8 cellular contexts compared by ENCODE assay signal in the genomic region with DNA sequence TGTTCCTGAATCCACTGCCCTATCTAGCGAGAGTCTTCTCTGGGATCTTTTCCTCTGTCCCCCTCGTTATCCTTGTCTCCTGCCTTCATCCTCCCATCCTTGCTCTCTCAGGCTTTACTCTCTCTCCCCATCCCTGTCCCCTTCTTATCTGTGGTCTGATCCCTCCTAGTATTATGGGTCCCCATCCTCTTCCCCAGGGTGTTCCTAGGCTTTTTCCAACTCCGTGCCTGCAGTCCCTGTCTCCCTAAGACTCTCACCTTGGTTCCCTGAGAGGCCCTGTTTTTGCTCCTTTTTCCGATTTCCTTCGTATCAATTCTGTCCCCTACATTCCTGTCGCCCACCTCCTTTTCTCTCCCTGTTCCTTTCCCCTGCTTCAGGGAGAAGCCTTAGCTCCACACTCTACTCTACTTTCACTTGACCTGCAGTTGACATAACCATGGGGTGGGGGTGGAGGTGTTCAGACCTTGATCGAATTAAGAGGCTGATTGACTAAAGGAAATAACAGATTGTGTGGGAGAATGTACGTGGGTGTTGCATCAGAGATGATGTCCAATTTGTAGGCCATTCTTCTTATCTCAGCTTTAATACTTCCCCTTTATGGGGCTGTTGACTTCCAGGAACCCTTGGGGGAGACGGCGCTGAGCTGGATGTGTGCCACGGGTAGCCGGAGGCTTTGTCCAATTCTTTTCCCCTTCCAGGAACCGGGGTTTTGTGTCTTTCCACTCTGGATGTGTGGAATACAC. TPM values are rescaled to one million over a fixed set of nuclear protein-coding genes. Genes with fewer than 3 reads are reported as not detected.
DNase-seq lines count a peak whose midpoint lies in the region; ATAC-seq and TF ChIP-seq lines count a peak whose summit lies in the region.

No MANE protein-coding gene starts in this region.

- peak overlapping the region; percentile 3 for H2BK15ac ChIP-seq in mesenchymal stem cell (ENCODE audit: low read depth, poor library complexity, severe bottlenecking)

- 0 out of 2 replicates have a peak, but pooled peaks cover 3% of the 10 kb centered on the region for H3K79me2 ChIP-seq in OCI-LY3 (ENCODE audit: low read length)

- peaks cover 3% of the 10 kb centered on the region; the same call in 1 of the 2 replicates for H4K20me1 ChIP-seq in OCI-LY3 (ENCODE audit: insufficient read depth, low read length)

- H3K27ac ChIP-seq in OCI-LY3 (ENCODE audit: low read length) (no peak overlapping the region), cingulate gyrus (ENCODE audit: low read depth, low read length) (peak overlapping the region; percentile 60), mesenchymal stem cell (ENCODE audit: low read length, poor library complexity, severe bottlenecking) (no peak overlapping the region), transverse colon (peak overlapping the region; percentile 88 to 96 (median 90))

- H4K8ac ChIP-seq in mesenchymal stem cell (ENCODE audit: low read length), result peak overlapping the region; percentile 69

- H3K14ac ChIP-seq in mesenchymal stem cell (ENCODE audit: low read length in 2 of 2), result peak overlapping the region in 1 of 2 experiments; percentile 67

- H3K36me3 ChIP-seq in ES-I3 (ENCODE audit: insufficient read depth, low read length) (no peaks in the 10 kb centered on the region), OCI-LY3 (replicated peaks; ENCODE audit: low read depth, low read length) (peaks cover 4% of the 10 kb centered on the region), mesenchymal stem cell (ENCODE audit: control insufficient read depth in 1 of 2, insufficient read depth in 2 of 2, low read depth in 1 of 2, low read length in 2 of 2) (peaks cover 11 to 27% of the 10 kb centered on the region in 2 experiments), transverse colon (peaks cover 0 to 8% (median 0%) of the 10 kb centered on the region in 4 donors)

- H2BK5ac ChIP-seq in mesenchymal stem cell (ENCODE audit: low read depth, low read length, poor library complexity, severe bottlenecking), result no peak overlapping the region

- H2AFZ ChIP-seq in OCI-LY3 (ENCODE audit: low read depth, low read length) (no peak overlapping the region), mesenchymal stem cell (ENCODE audit: low read depth, low read length) (no peak overlapping the region)

- H2BK120ac ChIP-seq in mesenchymal stem cell (ENCODE audit: low read depth, low read length), result no peak overlapping the region

- H3K4me1 ChIP-seq in ES-I3 (ENCODE audit: insufficient read depth, low read length) (peaks cover 5% of the 10 kb centered on the region; the same call in 1 of the 2 replicates), OCI-LY3 (ENCODE audit: low read length) (peaks cover 16% of the 10 kb centered on the region), mesenchymal stem cell (ENCODE audit: control insufficient read depth, insufficient read depth, low read depth, low read length) (peaks cover 6% of the 10 kb centered on the region), transverse colon (peaks cover 4 to 33% (median 13%) of the 10 kb centered on the region in 4 donors)

- peak overlapping the region; percentile 68 for H3K9ac ChIP-seq in ES-I3 (ENCODE audit: low read depth, low read length)
- H3K9ac ChIP-seq in OCI-LY3 (ENCODE audit: low read length), result peak overlapping the region; percentile 56
- peak overlapping the region; percentile 94 for H3K9ac ChIP-seq in mesenchymal stem cell (ENCODE audit: low read length)

- TF ChIP-seq CTCF in OCI-LY3 (IDR thresholded peaks at IDR 0.05; ENCODE audit: low read depth, low read length) (no peak), transverse colon (IDR thresholded peaks at IDR 0.05) (no peak)

- H3K27me3 ChIP-seq in OCI-LY3 (ENCODE audit: low read depth, low read length) (no peaks in the 10 kb centered on the region), mesenchymal stem cell (ENCODE audit: control insufficient read depth in 1 of 2, insufficient read depth in 1 of 2, low read length in 2 of 2) (peaks cover 0 to 5% of the 10 kb centered on the region in 2 experiments), transverse colon (no peaks in the 10 kb centered on the region)

- DNase-seq in mesenchymal stem cell (no peak), transverse colon (peak; percentile 47), epidermal melanocyte (ENCODE audit: insufficient read length, low spot score) (no peak)

- ATAC-seq in GM21447 (IDR thresholded peaks at IDR 0.05; ENCODE audit: unreplicated experiment) (no peak), HG03354 (IDR thresholded peaks at IDR 0.05; ENCODE audit: poor library complexity, severe bottlenecking, unreplicated experiment) (no peak)

- H3K4me2 ChIP-seq in OCI-LY3 (ENCODE audit: low read length), result peak overlapping the region; percentile 88
- peak overlapping the region; percentile 98 for H3K4me2 ChIP-seq in mesenchymal stem cell (ENCODE audit: low read length, poor library complexity, severe bottlenecking)

- intact Hi-C loops in transverse colon (cut with DNase I; ENCODE audit: low total_unique reads), result loop anchor here (5.0 kb wide), 1 partner anchor 109 kb away; a partner anchor contains a TSS

- TF ChIP-seq POLR2A in transverse colon (IDR thresholded peaks at IDR 0.05), result no peak

- peak overlapping the region; percentile 11 to 45 for H3K18ac ChIP-seq in mesenchymal stem cell (ENCODE audit: low read depth in 1 of 2, low read length in 2 of 2)

- H2BK12ac ChIP-seq in mesenchymal stem cell (ENCODE audit: low read length in 2 of 2), result no peak overlapping the region

- in situ Hi-C loops in transverse colon (cut with MboI; ENCODE audit: low pct_ligation_motif_present in 1 of 4, low pct_unique_long_range_greater_than_20kb in 1 of 4, low sequenced_read_pairs in 3 of 4), result loop anchor here in 3 of 4 donors (5.0 to 25.0 kb wide), 3 partner anchors 102 to 394 kb away; a partner anchor contains a TSS

- H3K9me3 ChIP-seq in ES-I3 (ENCODE audit: control insufficient read depth, insufficient read depth, low read length), result no peaks in the 10 kb centered on the region
- no peaks in the 10 kb centered on the region for H3K9me3 ChIP-seq in OCI-LY3 (ENCODE audit: insufficient read depth, low read length)
- H3K9me3 ChIP-seq in mesenchymal stem cell (ENCODE audit: control insufficient read depth, low read length), result no peaks in the 10 kb centered on the region
- H3K9me3 ChIP-seq in transverse colon, result no peaks in the 10 kb centered on the region

- H2AK5ac ChIP-seq in mesenchymal stem cell (ENCODE audit: low read length, severe bottlenecking), result no peak overlapping the region

- no peak overlapping the region for H4K91ac ChIP-seq in mesenchymal stem cell (ENCODE audit: low read length)

- 62% methylated on average over 11 of the region's 13 CpGs for WGBS in mesenchymal stem cell
- 16% methylated on average over 5 to 13 of the region's 13 CpGs for WGBS in transverse colon (ENCODE audit: low coverage in 1 of 2), 2 donors

- peaks cover 37% of the 10 kb centered on the region for H3K79me1 ChIP-seq in mesenchymal stem cell (replicated peaks; ENCODE audit: low read length, poor library complexity, severe bottlenecking)

- TF ChIP-seq EP300 in transverse colon (IDR thresholded peaks at IDR 0.05; ENCODE audit: low read depth), result no peak

- peak overlapping the region in 1 of 2 experiments; percentile 92 for H3K4ac ChIP-seq in mesenchymal stem cell (ENCODE audit: low read depth in 1 of 2, low read length in 2 of 2)

- peak overlapping the region; percentile 34 to 87 for H3K23ac ChIP-seq in mesenchymal stem cell (ENCODE audit: low read length in 2 of 2)

- H3K4me3 ChIP-seq in OCI-LY3 (ENCODE audit: low read length) (peak overlapping the region; percentile 88), mesenchymal stem cell (ENCODE audit: insufficient read depth in 1 of 2, low read depth in 1 of 2, low read length in 2 of 2) (peak overlapping the region; percentile 88 to 93), transverse colon (peak overlapping the region; percentile 80 to 99 (median 94))

RNA-seq across cellular contexts. Expression of a gene that starts 0.9 kb away (rescaled TPM):
- 25.3 TPM for polyA plus RNA-seq in mesenchymal stem cell (2013, experiment 1 of 2)
- 24.6 TPM for polyA plus RNA-seq in mesenchymal stem cell (2013, experiment 2 of 2)
- total RNA-seq in transverse colon, result 100 to 1,000 TPM in 1 of 4 donors, 10 to 100 TPM in 3; 19.8 to 110 (median 29.3) TPM

RNA-seq across cellular contexts. Expression of a gene that starts 45.6 kb away (rescaled TPM):
- polyA plus RNA-seq in mesenchymal stem cell (2013, experiment 1 of 2), result 1.8 TPM
- polyA plus RNA-seq in mesenchymal stem cell (2013, experiment 2 of 2), result 1.2 TPM
- total RNA-seq in transverse colon, result 10 to 100 TPM in 1 of 4 donors, 1 to 10 TPM in 3; 2.6 to 24.5 (median 6.8) TPM

Comparison
In these comparisons a context has a peak if more than half of its experiments do, and no peak if none do; other contexts are left out.
1. H3K27ac ChIP-seq: peak in cingulate gyrus (single experiment) and transverse colon (4 of 4); none in OCI-LY3 (single experiment) and mesenchymal stem cell (single experiment).
2. Peak in every context shown above with its lines, with median percentiles within 50 percentile points of each other: H3K9ac ChIP-seq and H3K4me3 ChIP-seq.